ENCODE assay signal across 8 cellular contexts in the genomic region with DNA sequence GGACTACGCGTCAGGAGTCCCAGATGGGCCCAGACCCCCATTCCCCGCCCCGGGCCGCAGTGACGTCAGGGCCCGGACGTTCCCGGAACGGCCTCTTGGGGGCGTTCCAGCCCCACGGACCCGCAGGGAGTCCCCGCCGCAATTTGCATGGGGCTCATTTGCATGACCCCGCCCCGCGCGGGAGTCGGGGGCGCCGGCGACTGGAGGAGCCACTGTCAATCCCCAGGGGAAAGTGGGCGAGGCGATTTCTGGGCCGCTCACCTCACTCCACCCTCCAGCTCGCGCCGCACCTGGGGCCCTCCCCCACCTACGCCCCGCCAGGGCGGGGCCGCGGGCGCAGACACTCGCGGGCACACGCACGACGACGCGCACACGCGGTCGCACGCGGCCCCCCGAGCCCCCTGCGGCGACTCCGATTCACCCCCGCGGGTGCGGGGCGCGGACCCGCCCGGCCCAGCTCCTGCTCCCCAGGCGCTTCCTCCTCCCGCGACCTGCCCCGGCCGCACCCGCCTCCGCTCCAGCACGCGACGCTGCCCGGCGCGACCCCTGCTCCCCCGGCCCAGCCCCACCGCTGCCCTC. TPM values are rescaled to one million over a fixed set of nuclear protein-coding genes. Genes with fewer than 3 reads are reported as not detected.
A peak's percentile ranks its signal among the peaks of the same experiment; 100 is the strongest.
DNase-seq lines count a peak whose midpoint lies in the region; ATAC-seq and TF ChIP-seq lines count a peak whose summit lies in the region.

No MANE protein-coding gene starts in this region.

- no peaks in the 10 kb centered on the region for H3K9me3 Mint-ChIP-seq in WTC11

- H3K27ac Mint-ChIP-seq in WTC11 = no peak overlapping the region

- H3K9me3 ChIP-seq in MG63 = no peaks in the 10 kb centered on the region

- POLR2A ChIA-PET in WTC11 (lab: Charles Lee) = interaction anchor here (0.6 to 2.0 kb wide), 4 partner anchors 12 to 265 kb away, joined by 3 to 9 read pairs (median 3); a partner anchor contains a TSS

- peaks cover 10% of the 10 kb centered on the region for H3K4me1 Mint-ChIP-seq in WTC11

- no peak overlapping the region for H3K27ac ChIP-seq in caudate nucleus (ENCODE audit: low read depth, low read length)

- H3K27me3 ChIP-seq in kidney epithelial cell (ENCODE audit: control insufficient read depth, insufficient read depth, low read length) = no peaks in the 10 kb centered on the region
- H3K27me3 ChIP-seq in MG63 = no peaks in the 10 kb centered on the region

- peaks cover 5% of the 10 kb centered on the region; the same call in 1 of the 2 replicates for H3K36me3 Mint-ChIP-seq in WTC11

- H3K4me3 Mint-ChIP-seq in WTC11 = 0 out of 2 replicates have a peak overlapping the region, but pooled peaks have one; percentile 22

- CTCF ChIA-PET in WTC11 (lab: Charles Lee) = interaction anchor here (0.6 to 4.3 kb wide), 38 partner anchors 8 to 272 kb away, joined by 3 to 57 read pairs (median 4); a partner anchor contains a TSS

- peak; percentile 92 for TF ChIP-seq CTCF in GM12874 (IDR thresholded peaks at IDR 0.05; ENCODE audit: insufficient read depth, low read depth, low read length)
- peak; percentile 76 for TF ChIP-seq CTCF in WTC11 (IDR thresholded peaks at IDR 0.05)
- peak; percentile 79 for TF ChIP-seq CTCF in kidney epithelial cell (IDR thresholded peaks at IDR 0.05; ENCODE audit: insufficient read depth, low read length, poor library complexity, severe bottlenecking)

- H3K27me3 Mint-ChIP-seq in WTC11 (ENCODE audit: low read depth) = peaks cover 31% of the 10 kb centered on the region

- H3K36me3 ChIP-seq in kidney epithelial cell (ENCODE audit: control insufficient read depth, insufficient read depth, low read length) (peaks cover 1% of the 10 kb centered on the region), MG63 (no peaks in the 10 kb centered on the region)

- ATAC-seq in HG02642 (IDR thresholded peaks at IDR 0.05; ENCODE audit: poor library complexity, unreplicated experiment) (peak; percentile 85), WTC11 (peak; percentile 90)

- H3K4me3 ChIP-seq in kidney epithelial cell (ENCODE audit: low read depth, low read length) = peak overlapping the region; percentile 8
- H3K4me3 ChIP-seq in MG63 = no peak overlapping the region

- peak; percentile 49 for DNase-seq in NCI-H146 treated with DMSO at 0.1 percent for 48 hours (lab: John Stamatoyannopoulos, UW; ENCODE audit: unreplicated experiment)
- DNase-seq in WTC11 (ENCODE audit: low spot score) = peak; percentile 98
- peak in 58 of 61 donors; percentile 19 to 97 (median 84) for DNase-seq in caudate nucleus (lab: John Stamatoyannopoulos, UW)
- DNase-seq in kidney epithelial cell (ENCODE audit: low read depth) = peak; percentile 42
- peak; percentile 90 to 91 for DNase-seq in stimulated activated CD4-positive, alpha-beta T cell treated with anti-CD3 and anti-CD28 coated beads, Interleukin-1b, Interleukin-23, amount 100 ng/mL, for 4 hours (ENCODE audit: low read depth in 2 of 2)
- DNase-seq in MG63 = no peak

TF ChIP-seq in WTC11, 78 proteins besides CTCF, POLR2A, EP300 and RAD21 (continues in another document):
- TF ChIP-seq, protein P1, sequence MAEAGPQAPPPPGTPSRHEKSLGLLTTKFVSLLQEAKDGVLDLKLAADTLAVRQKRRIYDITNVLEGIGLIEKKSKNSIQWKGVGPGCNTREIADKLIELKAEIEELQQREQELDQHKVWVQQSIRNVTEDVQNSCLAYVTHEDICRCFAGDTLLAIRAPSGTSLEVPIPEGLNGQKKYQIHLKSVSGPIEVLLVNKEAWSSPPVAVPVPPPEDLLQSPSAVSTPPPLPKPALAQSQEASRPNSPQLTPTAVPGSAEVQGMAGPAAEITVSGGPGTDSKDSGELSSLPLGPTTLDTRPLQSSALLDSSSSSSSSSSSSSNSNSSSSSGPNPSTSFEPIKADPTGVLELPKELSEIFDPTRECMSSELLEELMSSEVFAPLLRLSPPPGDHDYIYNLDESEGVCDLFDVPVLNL (CRISPR knock-in tag; IDR thresholded peaks at IDR 0.05; ENCODE audit: borderline replicate concordance, low read depth) = no peak
- no peak for TF ChIP-seq NR1H2 (CRISPR knock-in tag; IDR thresholded peaks at IDR 0.05)
- TF ChIP-seq SP1 (CRISPR knock-in tag; conservative IDR thresholded peaks at IDR 0.05) = peak; percentile 77
- TF ChIP-seq NFYB (CRISPR knock-in tag; conservative IDR thresholded peaks at IDR 0.05; ENCODE audit: low read depth) = peak; percentile 60
- TF ChIP-seq, protein P2, sequence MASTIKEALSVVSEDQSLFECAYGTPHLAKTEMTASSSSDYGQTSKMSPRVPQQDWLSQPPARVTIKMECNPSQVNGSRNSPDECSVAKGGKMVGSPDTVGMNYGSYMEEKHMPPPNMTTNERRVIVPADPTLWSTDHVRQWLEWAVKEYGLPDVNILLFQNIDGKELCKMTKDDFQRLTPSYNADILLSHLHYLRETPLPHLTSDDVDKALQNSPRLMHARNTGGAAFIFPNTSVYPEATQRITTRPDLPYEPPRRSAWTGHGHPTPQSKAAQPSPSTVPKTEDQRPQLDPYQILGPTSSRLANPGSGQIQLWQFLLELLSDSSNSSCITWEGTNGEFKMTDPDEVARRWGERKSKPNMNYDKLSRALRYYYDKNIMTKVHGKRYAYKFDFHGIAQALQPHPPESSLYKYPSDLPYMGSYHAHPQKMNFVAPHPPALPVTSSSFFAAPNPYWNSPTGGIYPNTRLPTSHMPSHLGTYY (CRISPR knock-in tag; IDR thresholded peaks at IDR 0.05) = no peak
- TF ChIP-seq, protein P3, sequence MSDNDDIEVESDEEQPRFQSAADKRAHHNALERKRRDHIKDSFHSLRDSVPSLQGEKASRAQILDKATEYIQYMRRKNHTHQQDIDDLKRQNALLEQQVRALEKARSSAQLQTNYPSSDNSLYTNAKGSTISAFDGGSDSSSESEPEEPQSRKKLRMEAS (CRISPR knock-in tag; IDR thresholded peaks at IDR 0.05) = peak; percentile 10; the same call in 1 of the 2 replicates
- TF ChIP-seq, protein P4, sequence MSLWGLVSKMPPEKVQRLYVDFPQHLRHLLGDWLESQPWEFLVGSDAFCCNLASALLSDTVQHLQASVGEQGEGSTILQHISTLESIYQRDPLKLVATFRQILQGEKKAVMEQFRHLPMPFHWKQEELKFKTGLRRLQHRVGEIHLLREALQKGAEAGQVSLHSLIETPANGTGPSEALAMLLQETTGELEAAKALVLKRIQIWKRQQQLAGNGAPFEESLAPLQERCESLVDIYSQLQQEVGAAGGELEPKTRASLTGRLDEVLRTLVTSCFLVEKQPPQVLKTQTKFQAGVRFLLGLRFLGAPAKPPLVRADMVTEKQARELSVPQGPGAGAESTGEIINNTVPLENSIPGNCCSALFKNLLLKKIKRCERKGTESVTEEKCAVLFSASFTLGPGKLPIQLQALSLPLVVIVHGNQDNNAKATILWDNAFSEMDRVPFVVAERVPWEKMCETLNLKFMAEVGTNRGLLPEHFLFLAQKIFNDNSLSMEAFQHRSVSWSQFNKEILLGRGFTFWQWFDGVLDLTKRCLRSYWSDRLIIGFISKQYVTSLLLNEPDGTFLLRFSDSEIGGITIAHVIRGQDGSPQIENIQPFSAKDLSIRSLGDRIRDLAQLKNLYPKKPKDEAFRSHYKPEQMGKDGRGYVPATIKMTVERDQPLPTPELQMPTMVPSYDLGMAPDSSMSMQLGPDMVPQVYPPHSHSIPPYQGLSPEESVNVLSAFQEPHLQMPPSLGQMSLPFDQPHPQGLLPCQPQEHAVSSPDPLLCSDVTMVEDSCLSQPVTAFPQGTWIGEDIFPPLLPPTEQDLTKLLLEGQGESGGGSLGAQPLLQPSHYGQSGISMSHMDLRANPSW (CRISPR knock-in tag; conservative IDR thresholded peaks at IDR 0.05; ENCODE audit: low read depth) = no peak
- TF ChIP-seq, protein P5, sequence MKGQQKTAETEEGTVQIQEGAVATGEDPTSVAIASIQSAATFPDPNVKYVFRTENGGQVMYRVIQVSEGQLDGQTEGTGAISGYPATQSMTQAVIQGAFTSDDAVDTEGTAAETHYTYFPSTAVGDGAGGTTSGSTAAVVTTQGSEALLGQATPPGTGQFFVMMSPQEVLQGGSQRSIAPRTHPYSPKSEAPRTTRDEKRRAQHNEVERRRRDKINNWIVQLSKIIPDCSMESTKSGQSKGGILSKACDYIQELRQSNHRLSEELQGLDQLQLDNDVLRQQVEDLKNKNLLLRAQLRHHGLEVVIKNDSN (CRISPR knock-in tag; IDR thresholded peaks at IDR 0.05) = no peak
- 0 out of 2 replicates have a peak, but pooled peaks have one; percentile 35 for TF ChIP-seq FOXK1 (CRISPR knock-in tag; IDR thresholded peaks at IDR 0.05)
- TF ChIP-seq, protein P6, sequence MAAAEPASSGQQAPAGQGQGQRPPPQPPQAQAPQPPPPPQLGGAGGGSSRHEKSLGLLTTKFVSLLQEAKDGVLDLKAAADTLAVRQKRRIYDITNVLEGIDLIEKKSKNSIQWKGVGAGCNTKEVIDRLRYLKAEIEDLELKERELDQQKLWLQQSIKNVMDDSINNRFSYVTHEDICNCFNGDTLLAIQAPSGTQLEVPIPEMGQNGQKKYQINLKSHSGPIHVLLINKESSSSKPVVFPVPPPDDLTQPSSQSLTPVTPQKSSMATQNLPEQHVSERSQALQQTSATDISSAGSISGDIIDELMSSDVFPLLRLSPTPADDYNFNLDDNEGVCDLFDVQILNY (CRISPR knock-in tag; IDR thresholded peaks at IDR 0.05) = peak; percentile 63; the same call in 1 of the 2 replicates
- peak; percentile 10; the same call in 1 of the 2 replicates for TF ChIP-seq ZNF416 (CRISPR knock-in tag; IDR thresholded peaks at IDR 0.05)

RNA-seq across cellular contexts. Expression of a gene that starts 13.2 kb away (rescaled TPM):
- 184 to 198 TPM (median 186 TPM) in 3 replicates for total RNA-seq in WTC11 (2021)
- total RNA-seq in kidney epithelial cell = 479 and 617 TPM in 2 replicates
- total RNA-seq in MG63 (2014; rRNA removed; shearing (Covaris generic); ENCODE audit: low replicate concordance) = 38.0 and 70.2 TPM in 2 replicates

RNA-seq across cellular contexts. Expression of a gene that starts 19.8 kb away (rescaled TPM):
- 29.5 to 38.3 TPM (median 36.1 TPM) in 3 replicates for total RNA-seq in WTC11 (2021)
- total RNA-seq in kidney epithelial cell = 68.7 and 97.7 TPM in 2 replicates
- 68.0 and 98.4 TPM in 2 replicates for total RNA-seq in MG63 (2014; rRNA removed; shearing (Covaris generic); ENCODE audit: low replicate concordance)

RNA-seq across cellular contexts. Expression of a gene that starts 33.2 kb away (rescaled TPM):
- total RNA-seq in WTC11 (2021) (4.5 to 10.7 TPM (median 8.3 TPM) in 3 replicates), kidney epithelial cell (160 and 184 TPM in 2 replicates)
- total RNA-seq in MG63 (2014; rRNA removed; shearing (Covaris generic); ENCODE audit: low replicate concordance) = 17.6 and 25.5 TPM in 2 replicates

RNA-seq across cellular contexts. Expression of a gene that starts 41.0 kb away (rescaled TPM):
- total RNA-seq in WTC11 (2021) = not detected in 3 replicates
- 5.4 and 7.5 TPM in 2 replicates for total RNA-seq in kidney epithelial cell
- total RNA-seq in MG63 (2014; rRNA removed; shearing (Covaris generic); ENCODE audit: low replicate concordance) = not detected in 2 replicates

RNA-seq across cellular contexts. Expression of a gene that starts 51.2 kb away (rescaled TPM):
- total RNA-seq in WTC11 (2021) (not detected in 3 replicates), kidney epithelial cell (0.34 TPM in 1 of 2 replicates, not detected in the other)
- 0.13 TPM in 1 of 2 replicates, not detected in the other for total RNA-seq in MG63 (2014; rRNA removed; shearing (Covaris generic); ENCODE audit: low replicate concordance)
